Comparison of ENCODE assay signal across 15 cellular contexts in genomic region chr19:5688262-5688881, GRCh38. TPM values are rescaled to one million over a fixed set of nuclear protein-coding genes. Genes with fewer than 3 reads are reported as not detected.
DNase-seq lines count a peak whose midpoint lies in the region; ATAC-seq and TF ChIP-seq lines count a peak whose summit lies in the region.
"Not testable (repeated sequence)": the region's sequence is repeated elsewhere in the genome, so short reads cannot be mapped to it uniquely, and the experiment has no call there.
"Had no signal": no experiment of that assay in that cellular context is flagged by ENCODE, and none has a peak within 500 bp of the region (broad histone marks: within the 10 kb centered on the region; RNA-seq: fewer than 3 reads in every experiment).

No MANE protein-coding gene starts in this region.

- H3K4me1 Mint-ChIP-seq in CD4-positive, alpha-beta memory T cell: peaks cover 19 to 51% (median 31%) of the 10 kb centered on the region in 4 donors
- peaks cover 13% of the 10 kb centered on the region for H3K4me1 Mint-ChIP-seq in T-helper 2 cell treated with Interferon-gamma antibody and Interleukin-4, amounts not matched to agents 5 μg/mL and 100 μg/mL, for 36 hours (ENCODE audit: low read depth)
- peaks cover 35% of the 10 kb centered on the region for H3K4me1 Mint-ChIP-seq in activated T-cell treated with anti-CD3 and anti-CD28 coated beads, Interleukin-2, amount 50 U/mL, for 24 hours (ENCODE audit: low read depth)
- peaks cover 36% of the 10 kb centered on the region for H3K4me1 Mint-ChIP-seq in activated naive CD8-positive, alpha-beta T cell treated with anti-CD3 and anti-CD28 coated beads, Interleukin-2, amount 50 U/mL, for 24 hours
- not testable (repeated sequence) for H3K4me1 Mint-ChIP-seq in glutamatergic neuron (ENCODE audit: low read depth, unreplicated experiment)
- peaks cover 30 to 50% (median 40%) of the 10 kb centered on the region in 3 donors for H3K4me1 Mint-ChIP-seq in naive B cell

- not testable (repeated sequence) for DNase-seq in CD4-positive, alpha-beta memory T cell; T-helper 2 cell treated with Interferon-gamma antibody and Interleukin-4, amounts not matched to agents 5 μg/mL and 100 μg/mL, for 36 hours (ENCODE audit: low spot score); activated T-cell treated with anti-CD3 and anti-CD28 coated beads, Interleukin-2, amount 50 U/mL, for 24 hours; activated naive CD8-positive, alpha-beta T cell treated with anti-CD3 and anti-CD28 coated beads, Interleukin-2, amount 50 U/mL, for 24 hours; glutamatergic neuron; naive B cell
- peak; percentile 64 for DNase-seq in posterior vena cava (ENCODE audit: low spot score)

- peak overlapping the region in 3 of 7 donors; percentile 12 to 77 (median 51) for H3K27ac Mint-ChIP-seq in CD4-positive, alpha-beta memory T cell
- H3K27ac Mint-ChIP-seq in T-helper 2 cell treated with Interferon-gamma antibody and Interleukin-4, amounts not matched to agents 5 μg/mL and 100 μg/mL, for 36 hours: peak overlapping the region; percentile 3
- peak overlapping the region; percentile 76 for H3K27ac Mint-ChIP-seq in activated T-cell treated with anti-CD3 and anti-CD28 coated beads, Interleukin-2, amount 50 U/mL, for 24 hours
- H3K27ac Mint-ChIP-seq in activated naive CD8-positive, alpha-beta T cell treated with anti-CD3 and anti-CD28 coated beads, Interleukin-2, amount 50 U/mL, for 24 hours; glutamatergic neuron (ENCODE audit: unreplicated experiment): not testable (repeated sequence)
- peak overlapping the region in 2 of 6 donors; percentile 60 to 90 for H3K27ac Mint-ChIP-seq in naive B cell

- H3K36me3 Mint-ChIP-seq in CD4-positive, alpha-beta memory T cell: peaks cover 0 to 31% of the 10 kb centered on the region in 2 donors
- peaks cover 23% of the 10 kb centered on the region for H3K36me3 Mint-ChIP-seq in T-helper 2 cell treated with Interferon-gamma antibody and Interleukin-4, amounts not matched to agents 5 μg/mL and 100 μg/mL, for 36 hours (ENCODE audit: low read depth)
- H3K36me3 Mint-ChIP-seq in activated T-cell treated with anti-CD3 and anti-CD28 coated beads, Interleukin-2, amount 50 U/mL, for 24 hours (ENCODE audit: low read depth): peaks cover 34% of the 10 kb centered on the region
- H3K36me3 Mint-ChIP-seq in activated naive CD8-positive, alpha-beta T cell treated with anti-CD3 and anti-CD28 coated beads, Interleukin-2, amount 50 U/mL, for 24 hours (ENCODE audit: low read depth): peaks cover 33% of the 10 kb centered on the region
- H3K36me3 Mint-ChIP-seq in glutamatergic neuron (ENCODE audit: unreplicated experiment); naive B cell: not testable (repeated sequence)

- H3K9me3 ChIP-seq in CD4-positive, alpha-beta memory T cell (ENCODE audit: control insufficient read depth in 1 of 2, low read length in 2 of 2): not testable (repeated sequence)

- peaks cover 15% of the 10 kb centered on the region for H3K36me3 ChIP-seq in CD4-positive, alpha-beta memory T cell (ENCODE audit: insufficient read depth, low read length)

- not testable (repeated sequence) for ATAC-seq in activated naive CD8-positive, alpha-beta T cell treated with anti-CD3 and anti-CD28 coated beads, Interleukin-2, amount 50 U/mL, for 24 hours; naive B cell (ENCODE audit: low read depth in 2 of 2)

- not testable (repeated sequence) for TF ChIP-seq CTCF in glutamatergic neuron (IDR thresholded peaks at IDR 0.05; ENCODE audit: partially characterized antibody, unreplicated experiment)

- intact Hi-C loops in CD4-positive, alpha-beta memory T cell (cut with micrococcal nuclease); posterior vena cava (cut with DNase I): not testable (repeated sequence)

- H3K4me3 Mint-ChIP-seq in CD4-positive, alpha-beta memory T cell: peak overlapping the region; percentile 23 to 71 (median 56)
- H3K4me3 Mint-ChIP-seq in T-helper 2 cell treated with Interferon-gamma antibody and Interleukin-4, amounts not matched to agents 5 μg/mL and 100 μg/mL, for 36 hours: peak overlapping the region; percentile 56
- H3K4me3 Mint-ChIP-seq in activated T-cell treated with anti-CD3 and anti-CD28 coated beads, Interleukin-2, amount 50 U/mL, for 24 hours: peak overlapping the region; percentile 39
- H3K4me3 Mint-ChIP-seq in activated naive CD8-positive, alpha-beta T cell treated with anti-CD3 and anti-CD28 coated beads, Interleukin-2, amount 50 U/mL, for 24 hours: peak overlapping the region; percentile 23
- H3K4me3 Mint-ChIP-seq in glutamatergic neuron (ENCODE audit: unreplicated experiment): peak overlapping the region; percentile 49
- peak overlapping the region; percentile 56 to 91 (median 74) for H3K4me3 Mint-ChIP-seq in naive B cell

- CTCF ChIA-PET in CD4-positive, alpha-beta memory T cell (lab: Charles Lee; ENCODE audit: partially characterized antibody): interaction anchor here (1.0 to 3.6 kb wide), 3 partner anchors 17 to 67 kb away, joined by 3 to 36 read pairs (median 18); partner anchors contain the start of genes CATSPERD, LONP1, SAFB and SAFB2

- POLR2A ChIA-PET in CD4-positive, alpha-beta memory T cell (lab: Charles Lee; ENCODE audit: partially characterized antibody): interaction anchor here (1.9 to 3.7 kb wide), 2 partner anchors 66 to 102 kb away, joined by 11 to 74 read pairs; partner anchors contain the start of genes DUS3L, SAFB and SAFB2

- not testable (repeated sequence) for H3K27ac ChIP-seq in CD4-positive, alpha-beta memory T cell (ENCODE audit: low read depth, low read length)

- H3K4me3 ChIP-seq in CD4-positive, alpha-beta memory T cell (ENCODE audit: low read length in 2 of 2): not testable (repeated sequence)

- peaks cover 36% of the 10 kb centered on the region for H3K4me1 ChIP-seq in CD4-positive, alpha-beta memory T cell (ENCODE audit: insufficient read depth, low read length)

- not testable (repeated sequence) for H3K27me3 Mint-ChIP-seq in CD4-positive, alpha-beta memory T cell; T-helper 2 cell treated with Interferon-gamma antibody and Interleukin-4, amounts not matched to agents 5 μg/mL and 100 μg/mL, for 36 hours (ENCODE audit: low read depth); activated T-cell treated with anti-CD3 and anti-CD28 coated beads, Interleukin-2, amount 50 U/mL, for 24 hours; activated naive CD8-positive, alpha-beta T cell treated with anti-CD3 and anti-CD28 coated beads, Interleukin-2, amount 50 U/mL, for 24 hours; naive B cell
- H3K27me3 Mint-ChIP-seq in glutamatergic neuron (ENCODE audit: unreplicated experiment): peaks cover 18% of the 10 kb centered on the region

- not testable (repeated sequence) for H3K9me3 Mint-ChIP-seq in CD4-positive, alpha-beta memory T cell; T-helper 2 cell treated with Interferon-gamma antibody and Interleukin-4, amounts not matched to agents 5 μg/mL and 100 μg/mL, for 36 hours; activated T-cell treated with anti-CD3 and anti-CD28 coated beads, Interleukin-2, amount 50 U/mL, for 24 hours; activated naive CD8-positive, alpha-beta T cell treated with anti-CD3 and anti-CD28 coated beads, Interleukin-2, amount 50 U/mL, for 24 hours; naive B cell
- peaks cover 20% of the 10 kb centered on the region for H3K9me3 Mint-ChIP-seq in glutamatergic neuron (ENCODE audit: unreplicated experiment)

- not testable (repeated sequence) for H3K27me3 ChIP-seq in CD4-positive, alpha-beta memory T cell (ENCODE audit: insufficient read depth, low read length)

RNA-seq across cellular contexts. Expression of gene RPL36, which starts 1.7 kb away (rescaled TPM):
- 1,000 to 10,000 TPM; 1,675 to 1,762 TPM for total RNA-seq in CD4-positive, alpha-beta memory T cell
- polyA plus RNA-seq in CD4-positive, alpha-beta memory T cell: 1,000 to 10,000 TPM; 1,862 to 2,485 TPM
- 514 TPM for total RNA-seq in glutamatergic neuron (ENCODE audit: unreplicated experiment)
- 1,000 to 10,000 TPM; 1,207 to 2,143 (median 1,738) TPM for polyA plus RNA-seq in naive B cell (ENCODE audit: low read depth in 6 of 6)
- total RNA-seq in posterior vena cava: 100 to 1,000 TPM; 525 to 575 TPM

RNA-seq across cellular contexts. Expression of gene HSD11B1L, which starts 7.5 kb away (rescaled TPM):
- 1 to 10 TPM; 3.5 to 4.8 TPM for total RNA-seq in CD4-positive, alpha-beta memory T cell
- polyA plus RNA-seq in CD4-positive, alpha-beta memory T cell: 1 to 10 TPM; 2.9 to 4.3 TPM
- total RNA-seq in glutamatergic neuron (ENCODE audit: unreplicated experiment) (64.4 TPM), posterior vena cava (1 to 10 TPM; 3.8 to 4.0 TPM)
- polyA plus RNA-seq in naive B cell (ENCODE audit: low read depth in 6 of 6): 1 to 10 TPM; 1.1 to 6.5 (median 2.6) TPM

RNA-seq across cellular contexts. Expression of gene MICOS13, which starts 8.1 kb away (rescaled TPM):
- total RNA-seq in CD4-positive, alpha-beta memory T cell: 10 to 100 TPM; 40.5 to 41.1 TPM
- 100 to 1,000 TPM; 114 TPM for polyA plus RNA-seq in CD4-positive, alpha-beta memory T cell
- total RNA-seq in glutamatergic neuron (ENCODE audit: unreplicated experiment): 22.8 TPM
- polyA plus RNA-seq in naive B cell (ENCODE audit: low read depth in 6 of 6): 100 to 1,000 TPM in 2 of 6 donors, 10 to 100 TPM in 4; 74.0 to 101 (median 86.6) TPM
- 10 to 100 TPM; 54.1 to 54.4 TPM for total RNA-seq in posterior vena cava

RNA-seq across cellular contexts. Expression of gene LONP1, which starts 31.6 kb away (rescaled TPM):
- 10 to 100 TPM; 59.6 to 64.7 TPM for total RNA-seq in CD4-positive, alpha-beta memory T cell
- polyA plus RNA-seq in CD4-positive, alpha-beta memory T cell: 10 to 100 TPM; 10.9 to 39.9 TPM
- total RNA-seq in glutamatergic neuron (ENCODE audit: unreplicated experiment) (98.5 TPM), posterior vena cava (10 to 100 TPM; 34.8 to 40.4 TPM)
- 10 to 100 TPM; 16.7 to 40.6 (median 21.7) TPM for polyA plus RNA-seq in naive B cell (ENCODE audit: low read depth in 6 of 6)

RNA-seq across cellular contexts. Expression of gene CATSPERD, which starts 32.1 kb away (rescaled TPM):
- not detected for total RNA-seq in CD4-positive, alpha-beta memory T cell
- polyA plus RNA-seq in CD4-positive, alpha-beta memory T cell: not detected
- total RNA-seq in glutamatergic neuron (ENCODE audit: unreplicated experiment): not detected
- polyA plus RNA-seq in naive B cell (ENCODE audit: low read depth in 6 of 6): not detected
- total RNA-seq in posterior vena cava: not detected
- total RNA-seq: H4, hepatocyte, LHCN-M2, lung microvascular endothelial cell, occipital lobe, RPMI7951, SJSA1, urinary bladder had no signal
- polyA plus RNA-seq: hepatocyte, urinary bladder had no signal

Comparison
In these comparisons a context has a peak if more than half of its experiments do, and no peak if none do; other contexts are left out.
1. H3K4me3 Mint-ChIP-seq: peak in every context shown above with its lines; median percentile 74 in naive B cell; 56 in T-helper 2 cell treated with Interferon-gamma antibody and Interleukin-4, amounts not matched to agents 5 μg/mL and 100 μg/mL, for 36 hours; 56 in CD4-positive, alpha-beta memory T cell; 49 in glutamatergic neuron; 39 in activated T-cell treated with anti-CD3 and anti-CD28 coated beads, Interleukin-2, amount 50 U/mL, for 24 hours; 23 in activated naive CD8-positive, alpha-beta T cell treated with anti-CD3 and anti-CD28 coated beads, Interleukin-2, amount 50 U/mL, for 24 hours.
2. RNA of gene HSD11B1L, which starts 7.5 kb away (total RNA-seq): 64.4 TPM in glutamatergic neuron (single experiment); 3.5 to 4.8 TPM in CD4-positive, alpha-beta memory T cell and 3.8 to 4.0 TPM in posterior vena cava; every median in the first group is over 10 times any median in the second.